In genomic region chr4:8917868-8918783, GRCh38 we compare ENCODE assay signal across 9 cellular contexts. TPM values are rescaled to one million over a fixed set of nuclear protein-coding genes. Genes with fewer than 3 reads are reported as not detected.
DNase-seq lines count a peak whose midpoint lies in the region; ATAC-seq and TF ChIP-seq lines count a peak whose summit lies in the region.
"Had no signal": no experiment of that assay in that cellular context is flagged by ENCODE, and none has a peak within 500 bp of the region (broad histone marks: within the 10 kb centered on the region; RNA-seq: fewer than 3 reads in every experiment).

No MANE protein-coding gene starts in this region.

- peaks cover 0 to under 1% of the 10 kb centered on the region in 2 donors for H3K4me1 Mint-ChIP-seq in natural killer cell treated with Interleukin-12 subunit alpha and Interleukin-12 subunit beta and Interleukin-15 and Interleukin-18, amount 100 ng/mL, for 72 hours (ENCODE audit: low read depth in 2 of 2)

- TF ChIP-seq EP300 in esophagus muscularis mucosa (IDR thresholded peaks at IDR 0.05), result no peak
- no peak for TF ChIP-seq EP300 in stomach (IDR thresholded peaks at IDR 0.05)

- H3K9me3 ChIP-seq in esophagus muscularis mucosa (peaks cover 0 to 9% (median 4%) of the 10 kb centered on the region in 4 donors), stomach (peaks cover 0 to 9% (median 8%) of the 10 kb centered on the region in 4 donors)

- no peak overlapping the region for H3K27ac ChIP-seq in esophagus muscularis mucosa (replicated peaks in 1 of 4)
- H3K27ac ChIP-seq in stomach, result no peak overlapping the region
- H3K27ac ChIP-seq: skin epidermis had no signal

- peak; percentile 66 to 84 (median 69) for TF ChIP-seq CTCF in esophagus muscularis mucosa (IDR thresholded peaks at IDR 0.05)
- peak in 5 of 7 experiments; percentile 55 to 79 (median 72) for TF ChIP-seq CTCF in stomach (IDR thresholded peaks at IDR 0.05)

- TF ChIP-seq POLR2A in esophagus muscularis mucosa (IDR thresholded peaks at IDR 0.05; ENCODE audit: low read depth) (no peak), stomach (IDR thresholded peaks at IDR 0.05) (no peak)

- 19% methylated on average over 17 of the region's 20 CpGs for WGBS in esophagus muscularis mucosa
- WGBS in stomach, 5 donors, result 8 to 12% (median 11%) methylated on average over 17 to 20 of the region's 20 CpGs

- DNase-seq in activated gamma-delta T cell treated with Interleukin-2 at 50 U/mL for 16 hours (peak; percentile 38), activated gamma-delta T cell (lab: John Stamatoyannopoulos, UW) (no peak), NCI-H226 (peak; percentile 24), esophagus muscularis mucosa (ENCODE audit: extremely low spot score) (peak; percentile 89), stomach (peak; percentile 66)
- peak; percentile 41 for DNase-seq in activated CD8-positive, alpha-beta memory T cell treated with anti-CD3 and anti-CD28 coated beads, Interleukin-2, amount 50 U/mL, for 24 hours (ENCODE audit: extremely low read depth)
- peak; percentile 65 for DNase-seq in natural killer cell treated with Interleukin-12 subunit alpha and Interleukin-12 subunit beta and Interleukin-15 and Interleukin-18, amount 100 ng/mL, for 72 hours (ENCODE audit: low spot score)

- H3K27me3 ChIP-seq in esophagus muscularis mucosa (peaks cover 0 to 76% (median 5%) of the 10 kb centered on the region in 4 donors), stomach (peaks cover 0 to 72% (median 5%) of the 10 kb centered on the region in 3 donors)

- H3K4me1 ChIP-seq in esophagus muscularis mucosa (peaks cover 0 to 5% (median 0%) of the 10 kb centered on the region in 4 donors), stomach (peaks cover 0 to 7% (median 3%) of the 10 kb centered on the region in 4 donors)

- H3K36me3 ChIP-seq in esophagus muscularis mucosa (no peaks in the 10 kb centered on the region), stomach (no peaks in the 10 kb centered on the region)

- peaks cover 3% of the 10 kb centered on the region for H3K36me3 Mint-ChIP-seq in natural killer cell treated with Interleukin-12 subunit alpha and Interleukin-12 subunit beta and Interleukin-15 and Interleukin-18, amount 100 ng/mL, for 72 hours

- H3K27ac Mint-ChIP-seq in natural killer cell treated with Interleukin-12 subunit alpha and Interleukin-12 subunit beta and Interleukin-15 and Interleukin-18, amount 100 ng/mL, for 72 hours, result no peak overlapping the region

- H3K4me3 ChIP-seq in esophagus muscularis mucosa, result no peak overlapping the region
- H3K4me3 ChIP-seq in stomach, result no peak overlapping the region
- H3K4me3 ChIP-seq: skin epidermis had no signal

- intact Hi-C loops in esophagus muscularis mucosa (cut with DNase I) (loop anchor here (10.0 kb wide), 1 partner anchor 313 kb away; no protein-coding TSS in a partner anchor), stomach (cut with DNase I; ENCODE audit: low total_unique reads) (loop anchor here (10.0 kb wide), 1 partner anchor 313 kb away; no protein-coding TSS in a partner anchor)

- ATAC-seq in HG02870 (IDR thresholded peaks at IDR 0.05; ENCODE audit: unreplicated experiment), result peak; percentile 75
- peak; percentile 60 to 75 for ATAC-seq in natural killer cell treated with Interleukin-12 subunit alpha and Interleukin-12 subunit beta and Interleukin-15 and Interleukin-18, amount 100 ng/mL, for 72 hours

- H3K27me3 Mint-ChIP-seq in natural killer cell treated with Interleukin-12 subunit alpha and Interleukin-12 subunit beta and Interleukin-15 and Interleukin-18, amount 100 ng/mL, for 72 hours, result peaks cover 3 to 12% of the 10 kb centered on the region in 2 donors

- H3K9me3 Mint-ChIP-seq in natural killer cell treated with Interleukin-12 subunit alpha and Interleukin-12 subunit beta and Interleukin-15 and Interleukin-18, amount 100 ng/mL, for 72 hours, result no peaks in the 10 kb centered on the region

- H3K4me3 Mint-ChIP-seq in natural killer cell treated with Interleukin-12 subunit alpha and Interleukin-12 subunit beta and Interleukin-15 and Interleukin-18, amount 100 ng/mL, for 72 hours, result no peak overlapping the region

RNA-seq across cellular contexts. Expression of gene HMX1, which starts 46.5 kb away (rescaled TPM):
- total RNA-seq in esophagus muscularis mucosa, result under 1 TPM in 1 of 4 donors, not detected in 3; 0.17 TPM
- total RNA-seq in natural killer cell treated with Interleukin-12 subunit alpha and Interleukin-12 subunit beta and Interleukin-15 and Interleukin-18, amount 100 ng/mL, for 72 hours, result not detected
- under 1 TPM in 1 of 5 donors, not detected in 4; 0.37 TPM for total RNA-seq in stomach
- polyA plus RNA-seq in stomach, result not detected
